Comparison of ENCODE assay signal across 13 cellular contexts in the genomic region with DNA sequence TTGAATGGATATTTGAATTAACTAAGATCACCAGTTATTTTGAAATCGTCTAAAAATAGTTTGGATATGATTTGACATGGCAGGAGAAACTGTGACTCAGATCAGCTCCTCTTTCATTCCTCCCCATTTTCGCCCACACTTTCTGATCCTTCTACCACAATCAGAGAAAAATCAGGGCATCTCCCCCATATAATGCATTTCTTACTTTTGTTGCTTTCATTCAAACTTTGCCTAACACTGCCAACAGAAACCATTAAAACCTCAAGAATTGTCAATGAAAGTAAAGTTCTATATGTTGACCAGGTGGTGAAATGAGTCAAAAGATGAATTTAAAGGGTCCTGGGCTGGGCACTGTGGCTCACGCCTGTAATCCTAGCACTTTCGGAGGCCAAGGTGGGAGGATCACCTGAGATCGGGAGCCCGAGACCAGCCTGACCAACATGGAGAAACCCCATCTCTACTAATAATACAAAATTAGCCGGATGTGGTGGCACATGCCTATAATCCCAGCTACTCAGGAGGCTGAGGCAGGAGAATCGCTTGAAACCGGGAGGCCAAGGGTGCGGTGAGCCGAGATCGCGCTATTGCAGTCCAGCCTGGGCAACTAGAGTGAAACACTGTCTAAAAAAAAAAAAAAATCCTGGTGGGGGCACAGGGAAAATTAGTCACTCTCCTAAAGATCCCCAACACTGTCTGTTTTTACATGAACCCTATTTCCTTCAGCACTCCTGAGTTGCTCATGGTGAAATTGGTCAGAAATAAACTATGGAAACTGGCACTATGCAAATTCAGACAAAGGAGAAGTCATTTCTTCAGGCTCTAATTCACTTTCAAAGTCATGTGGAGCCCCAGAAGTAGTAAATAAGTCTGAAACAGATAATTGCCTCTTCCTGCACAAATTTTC.
DNase-seq lines count a peak whose midpoint lies in the region; ATAC-seq and TF ChIP-seq lines count a peak whose summit lies in the region.
"Had no signal": no experiment of that assay in that cellular context is flagged by ENCODE, and none has a peak within 500 bp of the region (broad histone marks: within the 10 kb centered on the region; RNA-seq: fewer than 3 reads in every experiment).

No MANE protein-coding gene starts in this region.

- TF ChIP-seq CTCF in OCI-LY3 (IDR thresholded peaks at IDR 0.05; ENCODE audit: low read depth, low read length), result no peak
- no peak for TF ChIP-seq CTCF in psoas muscle (IDR thresholded peaks at IDR 0.05)
- no peak for TF ChIP-seq CTCF in endothelial cell (IDR thresholded peaks at IDR 0.05; ENCODE audit: unreplicated experiment)

- peaks cover 36% of the 10 kb centered on the region for H3K4me1 ChIP-seq in GM23248 (ENCODE audit: insufficient read depth)
- peaks cover 47% of the 10 kb centered on the region for H3K4me1 ChIP-seq in OCI-LY3 (ENCODE audit: low read length)
- peaks cover 25% of the 10 kb centered on the region for H3K4me1 ChIP-seq in psoas muscle
- H3K4me1 ChIP-seq: vagina had no signal

- H3K27me3 ChIP-seq in GM23248 (replicated peaks; ENCODE audit: insufficient read depth) (no peaks in the 10 kb centered on the region), OCI-LY3 (ENCODE audit: low read depth, low read length) (no peaks in the 10 kb centered on the region), psoas muscle (ENCODE audit: insufficient read depth in 3 of 3, low read length in 2 of 3) (no peaks in the 10 kb centered on the region)
- H3K27me3 ChIP-seq: vagina had no signal

- CTCF ChIA-PET in activated CD4-positive, alpha-beta memory T cell treated with anti-CD3 and anti-CD28 coated beads for 36 hours (lab: Charles Lee), result no interaction called here
- CTCF ChIA-PET in activated CD4-positive, alpha-beta memory T cell treated with anti-CD3 and anti-CD28 coated beads, Interleukin-2, amount 10 ng/mL, durations not matched to agents 7 days and 5 days (lab: Charles Lee), result no interaction called here

- no peak overlapping the region for H3K9ac ChIP-seq in GM23248
- no peak overlapping the region for H3K9ac ChIP-seq in OCI-LY3 (ENCODE audit: low read length)

- H3K9me3 ChIP-seq in GM23248 (ENCODE audit: low read depth) (no peaks in the 10 kb centered on the region), OCI-LY3 (ENCODE audit: insufficient read depth, low read length) (no peaks in the 10 kb centered on the region), psoas muscle (no peaks in the 10 kb centered on the region)
- H3K9me3 ChIP-seq: vagina had no signal

- H3K27ac ChIP-seq in GM23248 (no peak overlapping the region), OCI-LY3 (ENCODE audit: low read length) (no peak overlapping the region), psoas muscle (no peak overlapping the region)
- H3K27ac ChIP-seq: vagina had no signal

- H3K79me2 ChIP-seq in GM23248 (ENCODE audit: insufficient read depth) (no peaks in the 10 kb centered on the region), OCI-LY3 (ENCODE audit: low read length) (no peaks in the 10 kb centered on the region)

- H3K4me3 ChIP-seq in GM23248 (no peak overlapping the region), OCI-LY3 (ENCODE audit: low read length) (peak overlapping the region; percentile 29), psoas muscle (no peak overlapping the region)
- H3K4me3 ChIP-seq: vagina had no signal

- peaks cover 13% of the 10 kb centered on the region for H3K4me1 Mint-ChIP-seq in activated CD4-positive, alpha-beta memory T cell treated with anti-CD3 and anti-CD28 coated beads for 36 hours (ENCODE audit: low read depth)
- H3K4me1 Mint-ChIP-seq in activated CD4-positive, alpha-beta memory T cell treated with anti-CD3 and anti-CD28 coated beads, Interleukin-2, amount 10 ng/mL, durations not matched to agents 7 days and 5 days, result peaks cover 7% of the 10 kb centered on the region
- peaks cover 5% of the 10 kb centered on the region for H3K4me1 Mint-ChIP-seq in endothelial cell (ENCODE audit: unreplicated experiment)
- H3K4me1 Mint-ChIP-seq: T-cell had no signal

- H3K4me2 ChIP-seq in GM23248 (ENCODE audit: unreplicated experiment) (peak overlapping the region; percentile 74), OCI-LY3 (ENCODE audit: low read length) (peak overlapping the region; percentile 66)

- H3K9me2 ChIP-seq in GM23248 (ENCODE audit: insufficient read depth), result no peaks in the 10 kb centered on the region

- in situ Hi-C loops in GM23248 (cut with MboI), result no loop called here

- H3K36me3 ChIP-seq in GM23248 (ENCODE audit: low read depth) (no peaks in the 10 kb centered on the region), OCI-LY3 (replicated peaks; ENCODE audit: low read depth, low read length) (no peaks in the 10 kb centered on the region), psoas muscle (ENCODE audit: insufficient read depth in 1 of 2, low read depth in 1 of 2) (no peaks in the 10 kb centered on the region)
- H3K36me3 ChIP-seq: vagina had no signal

- ATAC-seq in psoas muscle (peak in 3 of 4 donors; percentile 58 to 85 (median 74)), Right ventricle myocardium superior (ENCODE audit: poor library complexity) (no peak)
- ATAC-seq: left ventricle myocardium superior, T-cell had no signal

- H3K4me3 Mint-ChIP-seq in activated CD4-positive, alpha-beta memory T cell treated with anti-CD3 and anti-CD28 coated beads for 36 hours, result no peak overlapping the region
- H3K4me3 Mint-ChIP-seq in activated CD4-positive, alpha-beta memory T cell treated with anti-CD3 and anti-CD28 coated beads, Interleukin-2, amount 10 ng/mL, durations not matched to agents 7 days and 5 days, result no peak overlapping the region
- H3K4me3 Mint-ChIP-seq in endothelial cell (ENCODE audit: unreplicated experiment), result no peak overlapping the region
- H3K4me3 Mint-ChIP-seq: T-cell had no signal

- peak; percentile 12 for DNase-seq in activated CD4-positive, alpha-beta memory T cell treated with anti-CD3 and anti-CD28 coated beads for 36 hours
- DNase-seq in activated CD4-positive, alpha-beta memory T cell treated with anti-CD3 and anti-CD28 coated beads, Interleukin-2, amount 10 ng/mL, durations not matched to agents 7 days and 5 days, result no peak
- peak; percentile 76 for DNase-seq in GM23248
- no peak for DNase-seq in psoas muscle
- no peak for DNase-seq in NK-92 treated with Interleukin-12 subunit alpha and Interleukin-12 subunit beta, amount 100 ng/mL, for 24 hours (lab: John Stamatoyannopoulos, UW)
- DNase-seq in endothelial cell (ENCODE audit: low spot score), result no peak
- DNase-seq in Right ventricle myocardium superior, result no peak
- DNase-seq: DMS 273 treated with DMSO at 0.1 percent for 48 hours, left ventricle myocardium superior, NCI-H187 treated with DMSO at 0.1 percent for 48 hours, T-cell had no signal

- H3K9me3 Mint-ChIP-seq in activated CD4-positive, alpha-beta memory T cell treated with anti-CD3 and anti-CD28 coated beads for 36 hours, result no peaks in the 10 kb centered on the region
- H3K9me3 Mint-ChIP-seq in activated CD4-positive, alpha-beta memory T cell treated with anti-CD3 and anti-CD28 coated beads, Interleukin-2, amount 10 ng/mL, durations not matched to agents 7 days and 5 days, result no peaks in the 10 kb centered on the region
- no peaks in the 10 kb centered on the region for H3K9me3 Mint-ChIP-seq in endothelial cell (ENCODE audit: unreplicated experiment)
- H3K9me3 Mint-ChIP-seq: T-cell had no signal

- H2AFZ ChIP-seq in GM23248 (peak overlapping the region; percentile 60; the same call in 1 of the 2 replicates), OCI-LY3 (ENCODE audit: low read depth, low read length) (0 out of 2 replicates have a peak overlapping the region, but pooled peaks have one; percentile 5)

- peaks cover 24% of the 10 kb centered on the region for H3K27me3 Mint-ChIP-seq in activated CD4-positive, alpha-beta memory T cell treated with anti-CD3 and anti-CD28 coated beads for 36 hours
- H3K27me3 Mint-ChIP-seq in activated CD4-positive, alpha-beta memory T cell treated with anti-CD3 and anti-CD28 coated beads, Interleukin-2, amount 10 ng/mL, durations not matched to agents 7 days and 5 days, result peaks cover 25% of the 10 kb centered on the region
- peaks cover 1% of the 10 kb centered on the region for H3K27me3 Mint-ChIP-seq in endothelial cell (ENCODE audit: unreplicated experiment)

- H3K27ac Mint-ChIP-seq in activated CD4-positive, alpha-beta memory T cell treated with anti-CD3 and anti-CD28 coated beads for 36 hours, result no peak overlapping the region
- no peak overlapping the region for H3K27ac Mint-ChIP-seq in activated CD4-positive, alpha-beta memory T cell treated with anti-CD3 and anti-CD28 coated beads, Interleukin-2, amount 10 ng/mL, durations not matched to agents 7 days and 5 days
- no peak overlapping the region for H3K27ac Mint-ChIP-seq in endothelial cell (ENCODE audit: unreplicated experiment)
- H3K27ac Mint-ChIP-seq: T-cell had no signal

- 84 to 85% methylated on average over 13 of the region's 13 CpGs for WGBS in GM23248 (ENCODE audit: low coverage in 1 of 2, low lambda C conversion rate in 2 of 2, missing lambda C conversion rate in 2 of 2), 2 experiments
- 88 to 91% (median 89%) methylated on average over 13 of the region's 13 CpGs for WGBS in psoas muscle, 3 donors

- no peaks in the 10 kb centered on the region; the same call in none of the 2 replicates for H3F3A ChIP-seq in GM23248 (ENCODE audit: insufficient read depth)

- no peaks in the 10 kb centered on the region for H3K36me3 Mint-ChIP-seq in activated CD4-positive, alpha-beta memory T cell treated with anti-CD3 and anti-CD28 coated beads for 36 hours
- no peaks in the 10 kb centered on the region for H3K36me3 Mint-ChIP-seq in activated CD4-positive, alpha-beta memory T cell treated with anti-CD3 and anti-CD28 coated beads, Interleukin-2, amount 10 ng/mL, durations not matched to agents 7 days and 5 days (ENCODE audit: low read depth)
- H3K36me3 Mint-ChIP-seq in endothelial cell (ENCODE audit: low read depth, unreplicated experiment), result no peaks in the 10 kb centered on the region
- H3K36me3 Mint-ChIP-seq: T-cell had no signal

- H4K20me1 ChIP-seq in GM23248 (ENCODE audit: insufficient read depth), result no peaks in the 10 kb centered on the region
- no peaks in the 10 kb centered on the region for H4K20me1 ChIP-seq in OCI-LY3 (ENCODE audit: insufficient read depth, low read length)

- POLR2A ChIA-PET in activated CD4-positive, alpha-beta memory T cell treated with anti-CD3 and anti-CD28 coated beads for 36 hours (lab: Charles Lee), result no interaction called here
- POLR2A ChIA-PET in activated CD4-positive, alpha-beta memory T cell treated with anti-CD3 and anti-CD28 coated beads, Interleukin-2, amount 10 ng/mL, durations not matched to agents 7 days and 5 days (lab: Charles Lee), result no interaction called here

- intact Hi-C loops in activated CD4-positive, alpha-beta memory T cell treated with anti-CD3 and anti-CD28 coated beads for 36 hours (cut with micrococcal nuclease), result no loop called here
- intact Hi-C loops in psoas muscle (cut with DNase I) (no loop called here), Right ventricle myocardium superior (cut with DNase I) (no loop called here)

Comparison
In these comparisons a context has a peak if more than half of its experiments do, and no peak if none do; other contexts are left out.
1. DNase-seq: peak in activated CD4-positive, alpha-beta memory T cell treated with anti-CD3 and anti-CD28 coated beads for 36 hours (single experiment) and GM23248 (single experiment); none in activated CD4-positive, alpha-beta memory T cell treated with anti-CD3 and anti-CD28 coated beads, Interleukin-2, amount 10 ng/mL, durations not matched to agents 7 days and 5 days (single experiment), psoas muscle (0 of 2), NK-92 treated with Interleukin-12 subunit alpha and Interleukin-12 subunit beta, amount 100 ng/mL, for 24 hours (single experiment), endothelial cell (single experiment) and Right ventricle myocardium superior (single experiment).